Comparison of ENCODE assay signal across 8 cellular contexts in the genomic region with DNA sequence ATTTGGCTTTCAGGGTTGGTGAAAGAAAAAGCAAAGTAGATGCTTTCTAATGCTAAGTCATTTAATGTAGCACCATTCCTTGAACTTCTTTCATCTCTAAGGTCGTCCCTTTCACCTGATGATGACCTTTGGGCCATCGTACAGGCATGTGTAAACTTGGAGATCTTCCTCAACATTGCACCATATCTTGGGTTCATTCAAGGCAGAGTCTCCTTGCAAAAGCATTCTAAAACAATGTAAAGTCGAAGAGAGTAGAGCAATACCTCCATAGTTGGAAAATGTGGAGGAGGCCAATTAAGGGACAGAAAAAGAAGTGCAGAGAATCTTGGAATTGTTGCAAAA. TPM values are rescaled to one million over a fixed set of nuclear protein-coding genes. Genes with fewer than 3 reads are reported as not detected.
DNase-seq lines count a peak whose midpoint lies in the region; ATAC-seq and TF ChIP-seq lines count a peak whose summit lies in the region.

No MANE protein-coding gene starts in this region.

- H4K5ac ChIP-seq in H9 (ENCODE audit: insufficient read length, low read depth, low read length) = no peak overlapping the region

- H2AK5ac ChIP-seq in H9 (ENCODE audit: insufficient read length, low read length) = no peak overlapping the region

- ATAC-seq in GM19351 (IDR thresholded peaks at IDR 0.05; ENCODE audit: unreplicated experiment) = no peak
- ATAC-seq in HG02623 (IDR thresholded peaks at IDR 0.05; ENCODE audit: unreplicated experiment) = no peak

- DNase-seq in H9 = no peak
- no peak for DNase-seq in activated CD4-positive, alpha-beta memory T cell treated with anti-CD3 and anti-CD28 coated beads for 36 hours
- DNase-seq in right atrium auricular region (ENCODE audit: low spot score) = no peak
- DNase-seq in GM10266 (ENCODE audit: extremely low spot score) = no peak
- DNase-seq in CD1c-positive myeloid dendritic cell (ENCODE audit: extremely low spot score) = no peak

- H2BK120ac ChIP-seq in H9 (ENCODE audit: low read depth, low read length, poor library complexity, severe bottlenecking) = no peak overlapping the region

- no peaks in the 10 kb centered on the region for H3K79me2 ChIP-seq in H9 (ENCODE audit: insufficient read depth, low read length)

- no peaks in the 10 kb centered on the region for H3K36me3 ChIP-seq in right atrium auricular region
- peaks cover 0 to 2% (median 0%) of the 10 kb centered on the region in 3 donors for H3K36me3 ChIP-seq in skeletal muscle tissue (ENCODE audit: control insufficient read depth in 3 of 3, insufficient read depth in 3 of 3, low read length in 3 of 3)

- H4K91ac ChIP-seq in H9 (ENCODE audit: insufficient read length, low read depth, low read length) = no peak overlapping the region

- H3K27ac Mint-ChIP-seq in H9 = peak overlapping the region in 1 of 3 experiments; percentile 96; a peak in 2 of 7 replicates
- peak overlapping the region; percentile 97 for H3K27ac Mint-ChIP-seq in activated CD4-positive, alpha-beta memory T cell treated with anti-CD3 and anti-CD28 coated beads for 36 hours

- H3K79me1 ChIP-seq in H9 (ENCODE audit: insufficient read depth, low read depth, low read length, poor library complexity, severe bottlenecking) = no peaks in the 10 kb centered on the region

- peaks cover 7% of the 10 kb centered on the region for H3K23me2 ChIP-seq in H9 (ENCODE audit: insufficient read length, low read depth, low read length, poor library complexity, severe bottlenecking)

- H3K9me3 Mint-ChIP-seq in H9 = no peaks in the 10 kb centered on the region
- peaks cover 4% of the 10 kb centered on the region for H3K9me3 Mint-ChIP-seq in activated CD4-positive, alpha-beta memory T cell treated with anti-CD3 and anti-CD28 coated beads for 36 hours

- no peaks in the 10 kb centered on the region for H3K27me3 ChIP-seq in H9 (ENCODE audit: insufficient read depth, low read length)
- no peaks in the 10 kb centered on the region for H3K27me3 ChIP-seq in right atrium auricular region
- no peaks in the 10 kb centered on the region for H3K27me3 ChIP-seq in skeletal muscle tissue (ENCODE audit: control insufficient read depth in 3 of 3, insufficient read depth in 3 of 3, low read length in 3 of 3)

- H3K9ac ChIP-seq in H9 (ENCODE audit: extremely low read depth, insufficient read length, low read length) (peak overlapping the region; percentile 95), skeletal muscle tissue (ENCODE audit: low read depth in 1 of 3, low read length in 3 of 3) (peak overlapping the region; percentile 88 to 97 (median 96))

- H3K9me3 ChIP-seq in H9 (ENCODE audit: control insufficient read depth, low read depth, low read length) (no peaks in the 10 kb centered on the region), right atrium auricular region (no peaks in the 10 kb centered on the region), skeletal muscle tissue (ENCODE audit: control insufficient read depth in 3 of 3, low read length in 3 of 3) (no peaks in the 10 kb centered on the region)

- H3K36me3 Mint-ChIP-seq in H9 (ENCODE audit: insufficient read depth in 1 of 3, low read depth in 3 of 3) = peaks cover 0 to 8% (median 5%) of the 10 kb centered on the region in 3 experiments; a peak in 4 of 7 replicates
- H3K36me3 Mint-ChIP-seq in activated CD4-positive, alpha-beta memory T cell treated with anti-CD3 and anti-CD28 coated beads for 36 hours = no peaks in the 10 kb centered on the region

- H3K4me1 ChIP-seq in H9 (ENCODE audit: insufficient read depth, low read length) (no peaks in the 10 kb centered on the region), right atrium auricular region (peaks cover 0 to 49% of the 10 kb centered on the region in 2 donors), skeletal muscle tissue (ENCODE audit: control insufficient read depth in 3 of 3, insufficient read depth in 3 of 3, low read length in 3 of 3) (peaks cover 0 to 11% (median 8%) of the 10 kb centered on the region in 3 donors)

- H2BK5ac ChIP-seq in H9 (ENCODE audit: insufficient read length, low read length) = no peak overlapping the region

- peak overlapping the region; percentile 73 to 82 for H3K4me3 ChIP-seq in right atrium auricular region
- H3K4me3 ChIP-seq in skeletal muscle tissue (ENCODE audit: low read length in 3 of 3) = peak overlapping the region; percentile 84 to 100 (median 94)

- no peak overlapping the region for H3K18ac ChIP-seq in H9 (ENCODE audit: insufficient read length, low read depth, low read length)

- no CpG with 5 or more reads among the region's 3 CpGs for WGBS in H9 (ENCODE audit: extremely low coverage, insufficient read length, low lambda C conversion rate)

- H3T11ph ChIP-seq in H9 (ENCODE audit: low read length) = no peak overlapping the region

- no peak overlapping the region for H3K56ac ChIP-seq in H9 (ENCODE audit: insufficient read length, low read depth, low read length)

- H3K4me3 Mint-ChIP-seq in H9 = peak overlapping the region; percentile 95 to 96
- peak overlapping the region; percentile 96 for H3K4me3 Mint-ChIP-seq in activated CD4-positive, alpha-beta memory T cell treated with anti-CD3 and anti-CD28 coated beads for 36 hours

- intact Hi-C loops in activated CD4-positive, alpha-beta memory T cell treated with anti-CD3 and anti-CD28 coated beads for 36 hours (cut with micrococcal nuclease) = loop anchor here (1.0 to 2.0 kb wide), 4 partner anchors 64 to 190 kb away; no protein-coding TSS in a partner anchor

- no peaks in the 10 kb centered on the region; the same call in 1 of the 2 replicates for H3K27me3 Mint-ChIP-seq in H9 (ENCODE audit: low read depth)
- H3K27me3 Mint-ChIP-seq in activated CD4-positive, alpha-beta memory T cell treated with anti-CD3 and anti-CD28 coated beads for 36 hours = no peaks in the 10 kb centered on the region

- H2BK12ac ChIP-seq in H9 (ENCODE audit: insufficient read length, low read depth, low read length) = no peak overlapping the region

- POLR2A ChIA-PET in activated CD4-positive, alpha-beta memory T cell treated with anti-CD3 and anti-CD28 coated beads for 36 hours (lab: Charles Lee) = interaction anchor here (0.8 to 2.6 kb wide), 4 partner anchors 63 to 105 kb away, joined by 3 to 20 read pairs (median 4); no protein-coding TSS in a partner anchor

- H2BK20ac ChIP-seq in H9 (ENCODE audit: low read depth, low read length, poor library complexity, severe bottlenecking) = no peak overlapping the region

- no peak overlapping the region for H2AFZ ChIP-seq in H9 (ENCODE audit: low read length)

- H3K4me2 ChIP-seq in H9 (ENCODE audit: insufficient read depth, insufficient read length, low read length) = peak overlapping the region; percentile 95

- H3K14ac ChIP-seq in H9 (ENCODE audit: insufficient read depth, low read length) = no peak overlapping the region

- peaks cover 7 to 9% of the 10 kb centered on the region in 2 experiments for H3K4me1 Mint-ChIP-seq in H9
- peaks cover 27% of the 10 kb centered on the region for H3K4me1 Mint-ChIP-seq in activated CD4-positive, alpha-beta memory T cell treated with anti-CD3 and anti-CD28 coated beads for 36 hours (ENCODE audit: low read depth)

- CTCF ChIA-PET in activated CD4-positive, alpha-beta memory T cell treated with anti-CD3 and anti-CD28 coated beads for 36 hours (lab: Charles Lee) = interaction anchor here (1.0 to 2.3 kb wide), 6 partner anchors 10 to 112 kb away, joined by 3 to 13 read pairs (median 5); no protein-coding TSS in a partner anchor

- no peaks in the 10 kb centered on the region for H4K20me1 ChIP-seq in H9 (ENCODE audit: control insufficient read depth, insufficient read depth, insufficient read length)

- peak overlapping the region; percentile 29 for H4K8ac ChIP-seq in H9 (replicated peaks; ENCODE audit: insufficient read length, low read depth, low read length)

- H3K27ac ChIP-seq in H9 (ENCODE audit: insufficient read length, low read depth, low read length) = no peak overlapping the region
- H3K27ac ChIP-seq in right atrium auricular region = peak overlapping the region; percentile 95
- peak overlapping the region; percentile 88 for H3K27ac ChIP-seq in skeletal muscle tissue (ENCODE audit: low read depth, low read length)

- TF ChIP-seq CTCF in H9 (conservative IDR thresholded peaks at IDR 0.05) (no peak), right atrium auricular region (IDR thresholded peaks at IDR 0.05) (no peak), GM10266 (IDR thresholded peaks at IDR 0.05; ENCODE audit: control insufficient read depth, insufficient read depth, low read depth, missing control alignments) (no peak)

- H2BK15ac ChIP-seq in H9 (ENCODE audit: low read depth, low read length) = no peak overlapping the region

- H3K4ac ChIP-seq in H9 (ENCODE audit: low read depth, low read length) = no peak overlapping the region

- H3K23ac ChIP-seq in H9 (ENCODE audit: insufficient read length, low read depth, low read length) = no peak overlapping the region

RNA-seq across cellular contexts. Expression of gene TMEM44, which starts 48.8 kb away (rescaled TPM):
- total RNA-seq in H9 (2021) (16.5 and 19.8 TPM in 2 replicates), right atrium auricular region (1 to 10 TPM; 5.9 to 6.4 TPM), skeletal muscle tissue (14.1 TPM)
- total RNA-seq in activated CD4-positive, alpha-beta memory T cell treated with anti-CD3 and anti-CD28 coated beads for 36 hours = 1 to 10 TPM; 4.0 to 5.8 TPM
